ENCODE assay signal across 1 cellular context in the genomic region with DNA sequence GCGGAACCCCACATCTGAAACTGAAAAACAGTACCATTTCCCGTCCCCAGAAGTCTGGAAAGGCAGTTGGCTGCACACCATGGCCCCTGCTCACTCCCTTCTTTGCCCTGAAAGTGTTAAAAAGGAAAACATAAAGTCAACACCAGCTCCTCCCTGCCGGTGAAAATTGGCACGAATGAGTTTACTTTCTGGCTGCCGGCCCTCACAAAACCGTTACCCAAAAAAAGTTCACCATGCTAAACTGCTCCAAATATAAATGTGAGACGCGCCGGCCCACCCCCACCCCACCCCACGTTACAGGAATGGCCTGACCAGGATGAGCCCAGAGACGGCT.
A peak's percentile ranks its signal among the peaks of the same experiment; 100 is the strongest.
TF ChIP-seq lines count a peak whose summit lies in the region.

No MANE protein-coding gene starts in this region.

TF ChIP-seq in HepG2, 621 proteins besides CTCF, POLR2A, EP300 and RAD21 (continued from another document):
- TF ChIP-seq, protein P1, sequence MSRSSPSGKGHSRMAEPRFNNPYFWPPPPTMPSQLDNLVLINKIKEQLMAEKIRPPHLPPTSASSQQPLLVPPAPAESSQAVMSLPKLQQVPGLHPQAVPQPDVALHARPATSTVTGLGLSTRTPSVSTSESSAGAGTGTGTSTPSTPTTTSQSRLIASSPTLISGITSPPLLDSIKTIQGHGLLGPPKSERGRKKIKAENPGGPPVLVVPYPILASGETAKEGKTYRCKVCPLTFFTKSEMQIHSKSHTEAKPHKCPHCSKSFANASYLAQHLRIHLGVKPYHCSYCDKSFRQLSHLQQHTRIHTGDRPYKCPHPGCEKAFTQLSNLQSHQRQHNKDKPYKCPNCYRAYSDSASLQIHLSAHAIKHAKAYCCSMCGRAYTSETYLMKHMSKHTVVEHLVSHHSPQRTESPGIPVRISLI (CRISPR knock-in tag; IDR thresholded peaks at IDR 0.05; ENCODE audit: borderline replicate concordance), result no peak
- TF ChIP-seq MAX (IDR thresholded peaks at IDR 0.05) (peak; percentile 7; the same call in 1 of the 2 replicates), ZNF33A (CRISPR knock-in tag; IDR thresholded peaks at IDR 0.05; ENCODE audit: borderline replicate concordance) (no peak), LCORL (IDR thresholded peaks at IDR 0.05) (no peak), LCORL (CRISPR knock-in tag; IDR thresholded peaks at IDR 0.05) (no peak), MIXL1 (CRISPR knock-in tag; IDR thresholded peaks at IDR 0.05) (no peak), ZNF652 (CRISPR knock-in tag; IDR thresholded peaks at IDR 0.05; ENCODE audit: borderline replicate concordance, low read depth) (peak; percentile 73)
- TF ChIP-seq, protein P2, sequence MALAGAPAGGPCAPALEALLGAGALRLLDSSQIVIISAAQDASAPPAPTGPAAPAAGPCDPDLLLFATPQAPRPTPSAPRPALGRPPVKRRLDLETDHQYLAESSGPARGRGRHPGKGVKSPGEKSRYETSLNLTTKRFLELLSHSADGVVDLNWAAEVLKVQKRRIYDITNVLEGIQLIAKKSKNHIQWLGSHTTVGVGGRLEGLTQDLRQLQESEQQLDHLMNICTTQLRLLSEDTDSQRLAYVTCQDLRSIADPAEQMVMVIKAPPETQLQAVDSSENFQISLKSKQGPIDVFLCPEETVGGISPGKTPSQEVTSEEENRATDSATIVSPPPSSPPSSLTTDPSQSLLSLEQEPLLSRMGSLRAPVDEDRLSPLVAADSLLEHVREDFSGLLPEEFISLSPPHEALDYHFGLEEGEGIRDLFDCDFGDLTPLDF (CRISPR knock-in tag; IDR thresholded peaks at IDR 0.05), result no peak
